Comparison of ENCODE assay signal across 12 cellular contexts in genomic region chr2:16653083-16653375, GRCh38. TPM values are rescaled to one million over a fixed set of nuclear protein-coding genes. Genes with fewer than 3 reads are reported as not detected.
DNase-seq lines count a peak whose midpoint lies in the region; ATAC-seq and TF ChIP-seq lines count a peak whose summit lies in the region.
"Had no signal": no experiment of that assay in that cellular context is flagged by ENCODE, and none has a peak within 500 bp of the region (broad histone marks: within the 10 kb centered on the region; RNA-seq: fewer than 3 reads in every experiment).

No MANE protein-coding gene starts in this region.

- no peaks in the 10 kb centered on the region for H4K20me1 ChIP-seq in DOHH2 (ENCODE audit: control insufficient read depth, insufficient read depth, low read depth, low read length)

- peak overlapping the region; percentile 25 for H3K27ac Mint-ChIP-seq in chondrocyte (ENCODE audit: unreplicated experiment)
- H3K27ac Mint-ChIP-seq: activated naive CD4-positive, alpha-beta T cell treated with anti-CD3 and anti-CD28 coated beads, Interleukin-2, amount 50 U/mL, for 24 hours had no signal

- no peak for TF ChIP-seq POLR2A in sigmoid colon (IDR thresholded peaks at IDR 0.05)

- H3K4me1 Mint-ChIP-seq in chondrocyte (ENCODE audit: low read depth), result peaks cover 36% of the 10 kb centered on the region
- H3K4me1 Mint-ChIP-seq: activated naive CD4-positive, alpha-beta T cell treated with anti-CD3 and anti-CD28 coated beads, Interleukin-2, amount 50 U/mL, for 24 hours had no signal

- no peak for TF ChIP-seq EP300 in sigmoid colon (IDR thresholded peaks at IDR 0.05)

- H3K36me3 Mint-ChIP-seq in chondrocyte (ENCODE audit: low read depth), result no peaks in the 10 kb centered on the region
- H3K36me3 Mint-ChIP-seq: activated naive CD4-positive, alpha-beta T cell treated with anti-CD3 and anti-CD28 coated beads, Interleukin-2, amount 50 U/mL, for 24 hours had no signal

- peak overlapping the region; percentile 61 for H3K4me3 ChIP-seq in DOHH2 (ENCODE audit: low read length)
- H3K4me3 ChIP-seq in sigmoid colon, result no peak overlapping the region

- peak overlapping the region; percentile 99 for H3K27ac ChIP-seq in DOHH2 (ENCODE audit: low read depth, low read length)
- H3K27ac ChIP-seq in sigmoid colon, result peak overlapping the region; percentile 64 to 82 (median 73)
- H3K27ac ChIP-seq: HL-60 had no signal

- 83 to 86% methylated on average over 2 of the region's 2 CpGs for WGBS in sigmoid colon, 2 donors

- H3F3A ChIP-seq in DOHH2 (ENCODE audit: control insufficient read depth, insufficient read depth), result peaks cover 47% of the 10 kb centered on the region

- TF ChIP-seq CTCF in DOHH2 (IDR thresholded peaks at IDR 0.05; ENCODE audit: low read depth, low read length, poor library complexity, severe bottlenecking) (no peak), chondrocyte (IDR thresholded peaks at IDR 0.05) (no peak), sigmoid colon (IDR thresholded peaks at IDR 0.05) (no peak)

- H3K4me3 Mint-ChIP-seq in chondrocyte (ENCODE audit: unreplicated experiment), result no peak overlapping the region
- H3K4me3 Mint-ChIP-seq: activated naive CD4-positive, alpha-beta T cell treated with anti-CD3 and anti-CD28 coated beads, Interleukin-2, amount 50 U/mL, for 24 hours had no signal

- H3K9me3 ChIP-seq in DOHH2 (ENCODE audit: control insufficient read depth, insufficient read depth, low read length), result no peaks in the 10 kb centered on the region
- H3K9me3 ChIP-seq in sigmoid colon, result no peaks in the 10 kb centered on the region

- peaks cover 79% of the 10 kb centered on the region for H3K79me2 ChIP-seq in DOHH2 (ENCODE audit: control insufficient read depth, low read length)

- H3K27me3 ChIP-seq in DOHH2 (ENCODE audit: control insufficient read depth, low read length) (no peaks in the 10 kb centered on the region), sigmoid colon (no peaks in the 10 kb centered on the region)

- ATAC-seq in left lobe of liver (peak; percentile 66), HG03469 (IDR thresholded peaks at IDR 0.05; ENCODE audit: unreplicated experiment) (no peak), HG03135 (IDR thresholded peaks at IDR 0.05; ENCODE audit: unreplicated experiment) (no peak)

- H3K4me2 ChIP-seq in DOHH2 (ENCODE audit: low read length), result peak overlapping the region; percentile 90

- intact Hi-C loops in sigmoid colon (cut with DNase I), result no loop called here

- no peaks in the 10 kb centered on the region for H3K9me3 Mint-ChIP-seq in chondrocyte (ENCODE audit: low read depth)
- H3K9me3 Mint-ChIP-seq: activated naive CD4-positive, alpha-beta T cell treated with anti-CD3 and anti-CD28 coated beads, Interleukin-2, amount 50 U/mL, for 24 hours had no signal

- DNase-seq in chondrocyte (ENCODE audit: low spot score) (no peak), left lobe of liver (ENCODE audit: low spot score) (peak; percentile 47), sigmoid colon (peak; percentile 79), globus pallidus (ENCODE audit: low spot score) (no peak)
- no peak for DNase-seq in stimulated activated CD4-positive, alpha-beta T cell treated with anti-CD3 and anti-CD28 coated beads, Interleukin-4, amount 100 ng/mL, for 4 hours
- DNase-seq: NCI-H187; stimulated activated CD4-positive, alpha-beta T cell treated with anti-CD3 and anti-CD28 coated beads, Interleukin-2, amount 100 ng/mL, for 48 hours had no signal

- no peaks in the 10 kb centered on the region for H3K27me3 Mint-ChIP-seq in chondrocyte (ENCODE audit: low read depth)

- H3K36me3 ChIP-seq in DOHH2 (ENCODE audit: control insufficient read depth, low read length) (peaks cover 14% of the 10 kb centered on the region), sigmoid colon (no peaks in the 10 kb centered on the region)

- H3K4me1 ChIP-seq in DOHH2 (ENCODE audit: control insufficient read depth, low read length), result peaks cover 100% of the 10 kb centered on the region
- peaks cover 0 to 84% (median 71%) of the 10 kb centered on the region in 4 donors for H3K4me1 ChIP-seq in sigmoid colon

- H3K9me2 ChIP-seq in DOHH2 (replicated peaks; ENCODE audit: control insufficient read depth, low read length), result no peaks in the 10 kb centered on the region

RNA-seq across cellular contexts. Expression of gene CYRIA, which starts 12.6 kb away (rescaled TPM):
- total RNA-seq in chondrocyte (2.0 to 2.1 TPM in 2 of 3 replicates, not detected in the other), left lobe of liver (1.7 TPM), sigmoid colon (10 to 100 TPM in 3 of 4 donors, 1 to 10 TPM in 1; 9.0 to 15.3 (median 12.5) TPM)
- polyA plus RNA-seq in sigmoid colon, result 1 to 10 TPM in 2 of 3 donors, under 1 TPM in 1; 0.92 to 5.0 (median 3.0) TPM

Comparison
In these comparisons a context has a peak if more than half of its experiments do, and no peak if none do; other contexts are left out.
1. DNase-seq: peak in left lobe of liver (single experiment) and sigmoid colon (single experiment); none in chondrocyte (single experiment), globus pallidus (single experiment) and stimulated activated CD4-positive, alpha-beta T cell treated with anti-CD3 and anti-CD28 coated beads, Interleukin-4, amount 100 ng/mL, for 4 hours (0 of 2).